8 cellular contexts compared by ENCODE assay signal in the genomic region with DNA sequence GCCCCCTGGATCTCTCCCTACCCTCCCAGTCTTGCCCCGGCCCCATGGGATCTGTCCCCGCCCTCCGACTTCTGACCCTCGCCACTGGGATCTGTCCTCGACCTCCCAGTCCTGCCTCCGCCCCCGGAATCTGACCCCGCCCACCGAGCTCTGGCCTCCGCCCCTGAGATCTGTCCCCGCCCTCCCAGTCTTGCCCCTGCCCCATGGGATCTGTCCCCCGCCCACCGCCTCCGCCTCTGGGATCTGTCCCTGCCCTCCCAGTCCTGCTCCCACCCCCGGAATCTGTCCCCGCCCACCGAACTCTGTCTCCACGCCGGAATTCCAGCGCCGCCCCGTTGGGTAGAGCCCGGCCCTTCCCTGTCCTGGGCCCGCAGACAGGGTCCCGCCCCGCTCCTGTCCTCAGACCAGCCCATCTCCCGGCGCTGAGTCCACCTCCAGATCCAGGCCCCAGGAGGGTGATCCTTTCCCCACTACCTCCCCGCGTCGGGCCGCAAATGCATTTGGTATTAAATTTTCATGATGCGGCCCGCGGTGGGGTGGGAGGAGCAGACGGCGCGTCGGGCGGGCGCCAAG. TPM values are rescaled to one million over a fixed set of nuclear protein-coding genes. Genes with fewer than 3 reads are reported as not detected.
DNase-seq lines count a peak whose midpoint lies in the region; ATAC-seq, FAIRE-seq and TF ChIP-seq lines count a peak whose summit lies in the region.

No MANE protein-coding gene starts in this region.

- H3K4me3 ChIP-seq in OCI-LY1 (ENCODE audit: low read depth, low read length, poor library complexity, severe bottlenecking) (peak overlapping the region; percentile 69), neuron (ENCODE audit: low read length) (peak overlapping the region; percentile 46)

- H3K27me3 ChIP-seq in OCI-LY1 (ENCODE audit: insufficient read depth, low read length) (peaks cover 19% of the 10 kb centered on the region), foreskin keratinocyte (peaks cover 45% of the 10 kb centered on the region), neuron (ENCODE audit: insufficient read depth, low read length) (peaks cover 42% of the 10 kb centered on the region)

- peaks cover 13% of the 10 kb centered on the region for H3K36me3 ChIP-seq in OCI-LY1 (ENCODE audit: insufficient read depth, low read length)
- H3K36me3 ChIP-seq in neuron (ENCODE audit: insufficient read depth, low read length) = peaks cover 10% of the 10 kb centered on the region

- H3K9me3 ChIP-seq in OCI-LY1 (ENCODE audit: low read length) (no peaks in the 10 kb centered on the region), neuron (ENCODE audit: low read length) (no peaks in the 10 kb centered on the region)

- TF ChIP-seq CTCF in OCI-LY1 (IDR thresholded peaks at IDR 0.05; ENCODE audit: low read length) = no peak
- TF ChIP-seq CTCF in foreskin keratinocyte (conservative IDR thresholded peaks at IDR 0.05) = no peak

- H3K27ac ChIP-seq in OCI-LY1 (ENCODE audit: low read depth, low read length, poor library complexity, severe bottlenecking) (no peak overlapping the region), foreskin keratinocyte (no peak overlapping the region)

- H3K4me1 ChIP-seq in OCI-LY1 (ENCODE audit: insufficient read depth, low read length, severe bottlenecking) (peaks cover 5% of the 10 kb centered on the region), foreskin keratinocyte (no peaks in the 10 kb centered on the region), neuron (ENCODE audit: insufficient read depth, low read length) (peaks cover 15% of the 10 kb centered on the region)

- peak overlapping the region; percentile 29 for H2AFZ ChIP-seq in OCI-LY1 (ENCODE audit: low read length)
- H2AFZ ChIP-seq in neuron (ENCODE audit: low read depth, low read length) = peak overlapping the region; percentile 98

- DNase-seq in AG08396 (ENCODE audit: low spot score) (peak; percentile 91), GM18507 (ENCODE audit: extremely low spot score, insufficient read length, low read depth) (no peak), foreskin keratinocyte (peak; percentile 59 to 81)
- peak; percentile 23 for DNase-seq in activated effector memory CD4-positive, alpha-beta T cell treated with Interleukin-2 at 50 U/mL for 16 hours

- no peaks in the 10 kb centered on the region for H3K9me2 ChIP-seq in OCI-LY1 (ENCODE audit: low read depth, low read length)

- peak overlapping the region; percentile 85 for H3K4me2 ChIP-seq in OCI-LY1 (ENCODE audit: low read length)

- peak; percentile 83 for FAIRE-seq in GM18507 (lab: Jason Lieb, UNC)

- ATAC-seq in HG03460 (IDR thresholded peaks at IDR 0.05; ENCODE audit: unreplicated experiment) = peak; percentile 12
- ATAC-seq in foreskin keratinocyte = peak; percentile 69
- ATAC-seq in GM18520 (IDR thresholded peaks at IDR 0.05; ENCODE audit: unreplicated experiment) = no peak

- H3F3A ChIP-seq in OCI-LY1 (ENCODE audit: insufficient read depth, low read length) = peaks cover 6% of the 10 kb centered on the region

- H3K79me2 ChIP-seq in OCI-LY1 (ENCODE audit: insufficient read depth, low read length) = no peaks in the 10 kb centered on the region

- no peaks in the 10 kb centered on the region for H4K20me1 ChIP-seq in OCI-LY1 (ENCODE audit: insufficient read depth, low read length)

- H3K9ac ChIP-seq in OCI-LY1 (ENCODE audit: low read length) = peak overlapping the region; percentile 72

RNA-seq across cellular contexts. Expression of gene SLC17A7, which starts 1.6 kb away (rescaled TPM):
- not detected in 2 replicates for total RNA-seq in foreskin keratinocyte
- 0.04 TPM in 1 of 2 replicates, not detected in the other for polyA plus RNA-seq in foreskin keratinocyte

RNA-seq across cellular contexts. Expression of gene PIH1D1, which starts 8.7 kb away (rescaled TPM):
- 83.6 and 92.8 TPM in 2 replicates for total RNA-seq in foreskin keratinocyte
- 86.7 and 92.5 TPM in 2 replicates for polyA plus RNA-seq in foreskin keratinocyte

RNA-seq across cellular contexts. Expression of gene ALDH16A1, which starts 10.1 kb away (rescaled TPM):
- total RNA-seq in foreskin keratinocyte = 23.0 and 39.1 TPM in 2 replicates
- polyA plus RNA-seq in foreskin keratinocyte = 26.5 and 36.7 TPM in 2 replicates

RNA-seq across cellular contexts. Expression of gene GFY, which starts 17.7 kb away (rescaled TPM):
- not detected in 2 replicates for total RNA-seq in foreskin keratinocyte
- not detected in 2 replicates for polyA plus RNA-seq in foreskin keratinocyte

RNA-seq across cellular contexts. Expression of gene PTH2, which starts 19.6 kb away (rescaled TPM):
- not detected in 2 replicates for total RNA-seq in foreskin keratinocyte
- polyA plus RNA-seq in foreskin keratinocyte = not detected in 2 replicates
